ENCODE assay signal across 8 cellular contexts in genomic region chr6:143027058-143027457, GRCh38. TPM values are rescaled to one million over a fixed set of nuclear protein-coding genes. Genes with fewer than 3 reads are reported as not detected.
DNase-seq lines count a peak whose midpoint lies in the region; ATAC-seq and TF ChIP-seq lines count a peak whose summit lies in the region.

No MANE protein-coding gene starts in this region.

- H3K9me3 ChIP-seq in adrenal gland (replicated peaks in 1 of 3): no peaks in the 10 kb centered on the region

- H3K36me3 Mint-ChIP-seq in immature natural killer cell: no peaks in the 10 kb centered on the region

- H3K4me1 ChIP-seq in adrenal gland (replicated peaks in 1 of 2): no peaks in the 10 kb centered on the region

- intact Hi-C loops in adrenal gland (cut with DNase I) (loop anchor here (5.0 to 10.0 kb wide), 2 partner anchors 72 to 335 kb away; no protein-coding TSS in a partner anchor), posterior vena cava (cut with DNase I) (loop anchor here in 1 of 2 donors (10.0 kb wide), 1 partner anchor 332 kb away; no protein-coding TSS in a partner anchor)

- TF ChIP-seq CTCF in adrenal gland (IDR thresholded peaks at IDR 0.05): peak; percentile 46 to 75 (median 67)

- H3K27me3 ChIP-seq in adrenal gland: no peaks in the 10 kb centered on the region

- no peaks in the 10 kb centered on the region for H3K4me1 Mint-ChIP-seq in immature natural killer cell

- no peak overlapping the region for H3K27ac Mint-ChIP-seq in immature natural killer cell

- no peak for ATAC-seq in HG02938 (IDR thresholded peaks at IDR 0.05; ENCODE audit: unreplicated experiment)

- no peaks in the 10 kb centered on the region for H3K9me3 Mint-ChIP-seq in immature natural killer cell

- no peaks in the 10 kb centered on the region for H3K36me3 ChIP-seq in adrenal gland (replicated peaks in 1 of 2)

- H3K27ac ChIP-seq in adrenal gland: no peak overlapping the region

- peaks cover 2 to 6% (median 2%) of the 10 kb centered on the region in 3 donors for H3K27me3 Mint-ChIP-seq in immature natural killer cell (ENCODE audit: low read depth in 3 of 3)

- no peak for TF ChIP-seq POLR2A in adrenal gland (IDR thresholded peaks at IDR 0.05)

- H3K4me3 ChIP-seq in adrenal gland: no peak overlapping the region

- peak; percentile 13 to 37 (median 20) for DNase-seq in NCI-H1417 (lab: John Stamatoyannopoulos, UW)
- no peak for DNase-seq in NCI-H1417 treated with DMSO at 0.1 percent for 48 hours (lab: John Stamatoyannopoulos, UW)
- peak; percentile 42 for DNase-seq in SK-N-DZ (ENCODE audit: low spot score)
- peak; percentile 29 to 75 (median 53) for DNase-seq in adrenal gland
- peak; percentile 25 to 41 (median 31) for DNase-seq in immature natural killer cell
- peak; percentile 32 for DNase-seq in stimulated activated CD4-positive, alpha-beta T cell treated with anti-CD3 and anti-CD28 coated beads, Interleukin-2, amount 100 ng/mL, for 4 hours (ENCODE audit: low read depth)
- no peak for DNase-seq in posterior vena cava (ENCODE audit: low spot score)

- no peak overlapping the region for H3K4me3 Mint-ChIP-seq in immature natural killer cell

- 50 to 54% (median 53%) methylated on average over 5 of the region's 5 CpGs for WGBS in adrenal gland, 4 donors

RNA-seq across cellular contexts. Expression of gene AIG1, which starts 33.6 kb away (rescaled TPM):
- 25.9 and 29.2 TPM in 2 replicates for polyA plus RNA-seq in SK-N-DZ (2014; cell fraction: cytosol; rRNA removed)
- 29.4 and 37.4 TPM in 2 replicates for polyA plus RNA-seq in SK-N-DZ (2014; cell fraction: nucleus; rRNA removed)
- total RNA-seq in adrenal gland (10 to 100 TPM; 21.0 to 55.7 (median 47.2) TPM), posterior vena cava (10 to 100 TPM; 25.8 to 32.7 TPM)
- polyA plus RNA-seq in adrenal gland (10 to 100 TPM; 37.9 to 49.7 (median 49.0) TPM), immature natural killer cell (10 to 100 TPM in 2 of 3 donors, 1 to 10 TPM in 1; 4.6 to 17.8 (median 12.3) TPM)

Comparison
In these comparisons a context has a peak if more than half of its experiments do, and no peak if none do; other contexts are left out.
1. DNase-seq: peak in NCI-H1417 (3 of 3), SK-N-DZ (single experiment), adrenal gland (7 of 7), immature natural killer cell (3 of 3) and stimulated activated CD4-positive, alpha-beta T cell treated with anti-CD3 and anti-CD28 coated beads, Interleukin-2, amount 100 ng/mL, for 4 hours (single experiment); none in NCI-H1417 treated with DMSO at 0.1 percent for 48 hours (single experiment) and posterior vena cava (single experiment).